8 cellular contexts compared by ENCODE assay signal in genomic region chr6:26155066-26155925, GRCh38.
A peak's percentile ranks its signal among the peaks of the same experiment; 100 is the strongest.
DNase-seq lines count a peak whose midpoint lies in the region; ATAC-seq and TF ChIP-seq lines count a peak whose summit lies in the region.

No MANE protein-coding gene starts in this region.

- peak overlapping the region; percentile 60 for H3K18ac ChIP-seq in mesendoderm (ENCODE audit: low read length)

- no peaks in the 10 kb centered on the region for H3K27me3 ChIP-seq in H7 (ENCODE audit: control insufficient read depth, insufficient read depth, low read length)
- no peaks in the 10 kb centered on the region for H3K27me3 ChIP-seq in OCI-LY3 (ENCODE audit: low read depth, low read length)
- H3K27me3 ChIP-seq in mesendoderm (ENCODE audit: insufficient read depth, low read length, poor library complexity): no peaks in the 10 kb centered on the region
- H3K27me3 ChIP-seq in thyroid gland: no peaks in the 10 kb centered on the region

- H3K36me3 ChIP-seq in H7 (replicated peaks; ENCODE audit: control insufficient read depth, insufficient read depth, low read length): no peaks in the 10 kb centered on the region
- H3K36me3 ChIP-seq in OCI-LY3 (replicated peaks; ENCODE audit: low read depth, low read length): no peaks in the 10 kb centered on the region
- no peaks in the 10 kb centered on the region for H3K36me3 ChIP-seq in mesendoderm (ENCODE audit: control insufficient read depth, insufficient read depth, low read length)
- H3K36me3 ChIP-seq in thyroid gland: no peaks in the 10 kb centered on the region

- no peak for TF ChIP-seq CTCF in AG10803 (conservative IDR thresholded peaks at IDR 0.05; ENCODE audit: low read length)
- no peak for TF ChIP-seq CTCF in OCI-LY3 (IDR thresholded peaks at IDR 0.05; ENCODE audit: low read depth, low read length)
- TF ChIP-seq CTCF in thyroid gland (IDR thresholded peaks at IDR 0.05): no peak

- no peaks in the 10 kb centered on the region for H4K20me1 ChIP-seq in OCI-LY3 (ENCODE audit: insufficient read depth, low read length)

- intact Hi-C loops in thyroid gland (cut with DNase I): no loop called here

- peak overlapping the region; percentile 85 for H3K56ac ChIP-seq in mesendoderm (ENCODE audit: low read length)

- peak overlapping the region; percentile 78 for H2AFZ ChIP-seq in OCI-LY3 (ENCODE audit: low read depth, low read length)

- H3K9ac ChIP-seq in OCI-LY3 (ENCODE audit: low read length): peak overlapping the region; percentile 95
- peak overlapping the region; percentile 79 for H3K9ac ChIP-seq in mesendoderm (ENCODE audit: low read length)

- H3K4me3 ChIP-seq in AG10803 (ENCODE audit: low read length) (peak overlapping the region; percentile 80), H7 (ENCODE audit: insufficient read depth, low read depth, low read length) (peak overlapping the region; percentile 23; the same call in 1 of the 2 replicates), OCI-LY3 (ENCODE audit: low read length) (peak overlapping the region; percentile 78), mesendoderm (ENCODE audit: low read length) (no peak overlapping the region), thyroid gland (replicated peaks in 1 of 3) (peak overlapping the region; percentile 39 to 83 (median 64))

- H2BK120ac ChIP-seq in mesendoderm (ENCODE audit: low read depth, low read length): no peak overlapping the region

- no peaks in the 10 kb centered on the region for H3K79me1 ChIP-seq in mesendoderm (ENCODE audit: low read length)

- no CpG with 5 or more reads among the region's 9 CpGs for WGBS in mesendoderm (ENCODE audit: extremely low coverage, insufficient coverage, low lambda C conversion rate)
- 25 to 27% methylated on average over 9 of the region's 9 CpGs for WGBS in thyroid gland, 2 donors

- peak overlapping the region; percentile 73 for H2BK5ac ChIP-seq in mesendoderm (ENCODE audit: low read length)

- no peak for ATAC-seq in GM21576 (IDR thresholded peaks at IDR 0.05; ENCODE audit: unreplicated experiment)

- H4K8ac ChIP-seq in mesendoderm (ENCODE audit: low read depth, low read length): no peak overlapping the region

- no peak for TF ChIP-seq POLR2A in thyroid gland (IDR thresholded peaks at IDR 0.05)

- H2BK15ac ChIP-seq in mesendoderm (replicated peaks; ENCODE audit: low read depth): peak overlapping the region; percentile 57

- H3K27ac ChIP-seq in OCI-LY3 (ENCODE audit: low read length) (peak overlapping the region; percentile 99), mesendoderm (ENCODE audit: low read depth, low read length) (no peak overlapping the region), thyroid gland (peak overlapping the region; percentile 93 to 99 (median 99))

- no peak overlapping the region for H3K23ac ChIP-seq in mesendoderm (ENCODE audit: low read length)

- H4K5ac ChIP-seq in mesendoderm (ENCODE audit: low read length): no peak overlapping the region

- DNase-seq in AG10803 (ENCODE audit: low read depth) (no peak), H7 (peak; percentile 54), dermis blood vessel endothelial cell (peak; percentile 31), mesendoderm (peak; percentile 47), thyroid gland (peak; percentile 53 to 75), NCI-H1436 (lab: John Stamatoyannopoulos, UW) (no peak)

- H3K79me2 ChIP-seq in OCI-LY3 (ENCODE audit: low read length) (peaks cover 4% of the 10 kb centered on the region; the same call in 1 of the 2 replicates), mesendoderm (ENCODE audit: control insufficient read depth, insufficient read depth, low read length) (peaks cover 3% of the 10 kb centered on the region)

- peaks cover 18% of the 10 kb centered on the region for H3K4me1 ChIP-seq in OCI-LY3 (ENCODE audit: low read length)
- peaks cover 4% of the 10 kb centered on the region for H3K4me1 ChIP-seq in mesendoderm (ENCODE audit: control insufficient read depth, low read depth, low read length)
- peaks cover 8 to 13% of the 10 kb centered on the region in 2 donors for H3K4me1 ChIP-seq in thyroid gland

- no peak overlapping the region for H3K4ac ChIP-seq in mesendoderm (ENCODE audit: low read depth, low read length)

- no peak overlapping the region for H2AK5ac ChIP-seq in mesendoderm (ENCODE audit: low read length)

- H3K4me2 ChIP-seq in OCI-LY3 (ENCODE audit: low read length): peak overlapping the region; percentile 65
- peak overlapping the region; percentile 43 for H3K4me2 ChIP-seq in mesendoderm (ENCODE audit: low read length)

- H3K9me3 ChIP-seq in OCI-LY3 (ENCODE audit: insufficient read depth, low read length): no peaks in the 10 kb centered on the region
- no peaks in the 10 kb centered on the region for H3K9me3 ChIP-seq in thyroid gland

Comparison
In these comparisons a context has a peak if more than half of its experiments do, and no peak if none do; other contexts are left out.
1. DNase-seq: peak in H7 (single experiment), dermis blood vessel endothelial cell (single experiment), mesendoderm (single experiment) and thyroid gland (2 of 2); none in AG10803 (single experiment) and NCI-H1436 (single experiment).